1 cellular context compared by ENCODE assay signal in genomic region chr7:1423266-1423811, GRCh38.
TF ChIP-seq lines count a peak whose summit lies in the region.

No MANE protein-coding gene starts in this region.

TF ChIP-seq in K562, 482 proteins besides CTCF, POLR2A, EP300 and RAD21 (continued from another document):
- TF ChIP-seq ZBTB26 (CRISPR knock-in tag; IDR thresholded peaks at IDR 0.05): 0 out of 2 replicates have a peak, but pooled peaks have one; percentile 13
- 0 out of 4 replicates have a peak, but pooled peaks of 1 of the 2 experiments have one; percentile 4 for TF ChIP-seq BCLAF1 (IDR thresholded peaks at IDR 0.05; ENCODE audit: borderline replicate concordance in 1 of 2, control insufficient read depth in 1 of 2, low read depth in 2 of 2, low read length in 1 of 2)
- peak; percentile 47 for TF ChIP-seq RBM25 (IDR thresholded peaks at IDR 0.05; ENCODE audit: low read depth, low read length, severe bottlenecking)
- peak; percentile 48 to 55; a peak in 2 of 4 replicates for TF ChIP-seq TRIM24 (IDR thresholded peaks at IDR 0.05)
- no peak for TF ChIP-seq THRA (IDR thresholded peaks at IDR 0.05)
- no peak for TF ChIP-seq HMGXB4 (CRISPR knock-in tag; IDR thresholded peaks at IDR 0.05)
- TF ChIP-seq KLF16 (IDR thresholded peaks at IDR 0.05): no peak
- no peak for TF ChIP-seq CAMTA2 (CRISPR knock-in tag; conservative IDR thresholded peaks at IDR 0.05)
- TF ChIP-seq ZNF12 (CRISPR knock-in tag; IDR thresholded peaks at IDR 0.05): no peak
- peak; percentile 59; the same call in 1 of the 2 replicates for TF ChIP-seq LCOR (CRISPR knock-in tag; IDR thresholded peaks at IDR 0.05)
- peak; percentile 39; the same call in 1 of the 2 replicates for TF ChIP-seq EHMT2 (IDR thresholded peaks at IDR 0.05)
- TF ChIP-seq HBP1 (CRISPR knock-in tag; IDR thresholded peaks at IDR 0.05): 0 out of 2 replicates have a peak, but pooled peaks have one; percentile 21
- TF ChIP-seq VEZF1 (CRISPR knock-in tag; IDR thresholded peaks at IDR 0.05): peak; percentile 58; the same call in 1 of the 2 replicates
- peak; percentile 62; the same call in 1 of the 2 replicates for TF ChIP-seq TAL1 (IDR thresholded peaks at IDR 0.05)
- peak; percentile 47; the same call in 1 of the 2 replicates for TF ChIP-seq SMARCA4 (IDR thresholded peaks at IDR 0.05)
- TF ChIP-seq FOXK2 (conservative IDR thresholded peaks at IDR 0.05 in 1 of 2, IDR thresholded peaks at IDR 0.05 in 1 of 2; ENCODE audit: low read depth in 2 of 2): peak in 1 of 2 experiments; percentile 44; a peak in 1 of 4 replicates
- peak; percentile 96 for TF ChIP-seq BCOR (IDR thresholded peaks at IDR 0.05)
- TF ChIP-seq SMARCE1 (IDR thresholded peaks at IDR 0.05): peak; percentile 44; the same call in 1 of the 2 replicates
- TF ChIP-seq ZC3H8 (IDR thresholded peaks at IDR 0.05): peak; percentile 36; the same call in 1 of the 2 replicates
- peak; percentile 26; the same call in 1 of the 2 replicates for TF ChIP-seq PHB2 (IDR thresholded peaks at IDR 0.05; ENCODE audit: low read depth)
- no peak for TF ChIP-seq NEUROD1 (IDR thresholded peaks at IDR 0.05; ENCODE audit: borderline replicate concordance, low read depth, low read length, partially characterized antibody)
- no peak for TF ChIP-seq PRPF4 (IDR thresholded peaks at IDR 0.05; ENCODE audit: insufficient read depth, low read depth, low read length, poor library complexity, severe bottlenecking)
- TF ChIP-seq PKNOX1 (IDR thresholded peaks at IDR 0.05): peak; percentile 51
- TF ChIP-seq MTA2 (IDR thresholded peaks at IDR 0.05; ENCODE audit: low read depth): peak; percentile 38; the same call in 1 of the 2 replicates
